ENCODE assay signal across 1 cellular context in the genomic region with DNA sequence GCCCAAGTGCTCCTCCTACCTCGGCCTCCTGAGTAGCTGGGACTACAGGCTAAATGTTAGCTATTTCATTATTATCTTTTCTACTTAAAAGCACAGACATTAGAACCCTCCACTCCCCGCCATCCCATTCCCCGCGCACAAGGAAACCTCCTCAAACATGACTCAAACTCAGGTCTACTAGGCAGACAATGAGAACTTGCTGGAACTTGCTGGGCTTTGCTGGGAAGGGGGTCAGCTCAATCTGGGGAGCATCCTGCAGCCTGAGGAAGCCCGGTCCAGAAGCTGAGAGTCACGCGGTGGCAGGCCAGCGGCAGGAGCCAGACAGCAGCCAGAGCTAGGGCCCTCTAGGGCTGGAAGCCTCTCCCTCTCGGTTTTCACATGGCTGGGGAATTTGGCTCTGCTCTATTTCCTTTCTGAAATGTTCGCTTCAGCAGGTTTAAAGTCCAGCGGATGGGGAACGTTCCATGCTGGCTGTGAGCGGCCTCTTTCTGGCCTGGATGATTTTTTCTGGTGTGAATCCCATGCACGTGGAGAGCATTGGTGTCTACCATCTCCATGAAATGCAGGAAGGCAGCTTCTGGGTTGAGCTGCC.
TF ChIP-seq lines count a peak whose summit lies in the region.

No MANE protein-coding gene starts in this region.

TF ChIP-seq in HepG2, 621 proteins besides CTCF, POLR2A, EP300 and RAD21 (continued from another document and continues in another):
- TF ChIP-seq, protein P1, sequence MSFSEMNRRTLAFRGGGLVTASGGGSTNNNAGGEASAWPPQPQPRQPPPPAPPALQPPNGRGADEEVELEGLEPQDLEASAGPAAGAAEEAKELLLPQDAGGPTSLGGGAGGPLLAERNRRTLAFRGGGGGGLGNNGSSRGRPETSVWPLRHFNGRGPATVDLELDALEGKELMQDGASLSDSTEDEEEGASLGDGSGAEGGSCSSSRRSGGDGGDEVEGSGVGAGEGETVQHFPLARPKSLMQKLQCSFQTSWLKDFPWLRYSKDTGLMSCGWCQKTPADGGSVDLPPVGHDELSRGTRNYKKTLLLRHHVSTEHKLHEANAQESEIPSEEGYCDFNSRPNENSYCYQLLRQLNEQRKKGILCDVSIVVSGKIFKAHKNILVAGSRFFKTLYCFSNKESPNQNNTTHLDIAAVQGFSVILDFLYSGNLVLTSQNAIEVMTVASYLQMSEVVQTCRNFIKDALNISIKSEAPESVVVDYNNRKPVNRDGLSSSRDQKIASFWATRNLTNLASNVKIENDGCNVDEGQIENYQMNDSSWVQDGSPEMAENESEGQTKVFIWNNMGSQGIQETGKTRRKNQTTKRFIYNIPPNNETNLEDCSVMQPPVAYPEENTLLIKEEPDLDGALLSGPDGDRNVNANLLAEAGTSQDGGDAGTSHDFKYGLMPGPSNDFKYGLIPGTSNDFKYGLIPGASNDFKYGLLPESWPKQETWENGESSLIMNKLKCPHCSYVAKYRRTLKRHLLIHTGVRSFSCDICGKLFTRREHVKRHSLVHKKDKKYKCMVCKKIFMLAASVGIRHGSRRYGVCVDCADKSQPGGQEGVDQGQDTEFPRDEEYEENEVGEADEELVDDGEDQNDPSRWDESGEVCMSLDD (CRISPR knock-in tag; IDR thresholded peaks at IDR 0.05; ENCODE audit: borderline replicate concordance) = no peak
- TF ChIP-seq, protein P2, sequence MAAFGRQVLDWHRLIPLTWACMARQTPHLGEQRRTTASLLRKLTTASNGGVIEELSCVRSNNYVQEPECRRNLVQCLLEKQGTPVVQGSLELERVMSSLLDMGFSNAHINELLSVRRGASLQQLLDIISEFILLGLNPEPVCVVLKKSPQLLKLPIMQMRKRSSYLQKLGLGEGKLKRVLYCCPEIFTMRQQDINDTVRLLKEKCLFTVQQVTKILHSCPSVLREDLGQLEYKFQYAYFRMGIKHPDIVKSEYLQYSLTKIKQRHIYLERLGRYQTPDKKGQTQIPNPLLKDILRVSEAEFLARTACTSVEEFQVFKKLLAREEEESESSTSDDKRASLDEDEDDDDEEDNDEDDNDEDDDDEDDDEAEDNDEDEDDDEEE (CRISPR knock-in tag; IDR thresholded peaks at IDR 0.05) = no peak
- TF ChIP-seq, protein P3, sequence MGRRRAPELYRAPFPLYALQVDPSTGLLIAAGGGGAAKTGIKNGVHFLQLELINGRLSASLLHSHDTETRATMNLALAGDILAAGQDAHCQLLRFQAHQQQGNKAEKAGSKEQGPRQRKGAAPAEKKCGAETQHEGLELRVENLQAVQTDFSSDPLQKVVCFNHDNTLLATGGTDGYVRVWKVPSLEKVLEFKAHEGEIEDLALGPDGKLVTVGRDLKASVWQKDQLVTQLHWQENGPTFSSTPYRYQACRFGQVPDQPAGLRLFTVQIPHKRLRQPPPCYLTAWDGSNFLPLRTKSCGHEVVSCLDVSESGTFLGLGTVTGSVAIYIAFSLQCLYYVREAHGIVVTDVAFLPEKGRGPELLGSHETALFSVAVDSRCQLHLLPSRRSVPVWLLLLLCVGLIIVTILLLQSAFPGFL (CRISPR knock-in tag; IDR thresholded peaks at IDR 0.05) = no peak
- TF ChIP-seq, protein P4, sequence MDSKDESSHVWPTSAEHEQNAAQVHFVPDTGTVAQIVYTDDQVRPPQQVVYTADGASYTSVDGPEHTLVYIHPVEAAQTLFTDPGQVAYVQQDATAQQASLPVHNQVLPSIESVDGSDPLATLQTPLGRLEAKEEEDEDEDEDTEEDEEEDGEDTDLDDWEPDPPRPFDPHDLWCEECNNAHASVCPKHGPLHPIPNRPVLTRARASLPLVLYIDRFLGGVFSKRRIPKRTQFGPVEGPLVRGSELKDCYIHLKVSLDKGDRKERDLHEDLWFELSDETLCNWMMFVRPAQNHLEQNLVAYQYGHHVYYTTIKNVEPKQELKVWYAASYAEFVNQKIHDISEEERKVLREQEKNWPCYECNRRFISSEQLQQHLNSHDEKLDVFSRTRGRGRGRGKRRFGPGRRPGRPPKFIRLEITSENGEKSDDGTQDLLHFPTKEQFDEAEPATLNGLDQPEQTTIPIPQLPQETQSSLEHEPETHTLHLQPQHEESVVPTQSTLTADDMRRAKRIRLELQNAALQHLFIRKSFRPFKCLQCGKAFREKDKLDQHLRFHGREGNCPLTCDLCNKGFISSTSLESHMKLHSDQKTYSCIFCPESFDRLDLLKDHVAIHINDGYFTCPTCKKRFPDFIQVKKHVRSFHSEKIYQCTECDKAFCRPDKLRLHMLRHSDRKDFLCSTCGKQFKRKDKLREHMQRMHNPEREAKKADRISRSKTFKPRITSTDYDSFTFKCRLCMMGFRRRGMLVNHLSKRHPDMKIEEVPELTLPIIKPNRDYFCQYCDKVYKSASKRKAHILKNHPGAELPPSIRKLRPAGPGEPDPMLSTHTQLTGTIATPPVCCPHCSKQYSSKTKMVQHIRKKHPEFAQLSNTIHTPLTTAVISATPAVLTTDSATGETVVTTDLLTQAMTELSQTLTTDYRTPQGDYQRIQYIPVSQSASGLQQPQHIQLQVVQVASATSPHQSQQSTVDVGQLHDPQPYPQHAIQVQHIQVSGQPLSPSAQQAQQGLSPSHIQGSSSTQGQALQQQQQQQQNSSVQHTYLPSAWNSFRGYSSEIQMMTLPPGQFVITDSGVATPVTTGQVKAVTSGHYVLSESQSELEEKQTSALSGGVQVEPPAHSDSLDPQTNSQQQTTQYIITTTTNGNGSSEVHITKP (CRISPR knock-in tag; IDR thresholded peaks at IDR 0.05; ENCODE audit: low read depth) = no peak
- no peak for TF ChIP-seq ZNF274 (CRISPR knock-in tag; IDR thresholded peaks at IDR 0.05)
- TF ChIP-seq, protein P5, sequence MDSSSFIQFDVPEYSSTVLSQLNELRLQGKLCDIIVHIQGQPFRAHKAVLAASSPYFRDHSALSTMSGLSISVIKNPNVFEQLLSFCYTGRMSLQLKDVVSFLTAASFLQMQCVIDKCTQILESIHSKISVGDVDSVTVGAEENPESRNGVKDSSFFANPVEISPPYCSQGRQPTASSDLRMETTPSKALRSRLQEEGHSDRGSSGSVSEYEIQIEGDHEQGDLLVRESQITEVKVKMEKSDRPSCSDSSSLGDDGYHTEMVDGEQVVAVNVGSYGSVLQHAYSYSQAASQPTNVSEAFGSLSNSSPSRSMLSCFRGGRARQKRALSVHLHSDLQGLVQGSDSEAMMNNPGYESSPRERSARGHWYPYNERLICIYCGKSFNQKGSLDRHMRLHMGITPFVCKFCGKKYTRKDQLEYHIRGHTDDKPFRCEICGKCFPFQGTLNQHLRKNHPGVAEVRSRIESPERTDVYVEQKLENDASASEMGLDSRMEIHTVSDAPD (CRISPR knock-in tag; IDR thresholded peaks at IDR 0.05) = peak; percentile 42; the same call in 1 of the 2 replicates
- TF ChIP-seq, protein P6, sequence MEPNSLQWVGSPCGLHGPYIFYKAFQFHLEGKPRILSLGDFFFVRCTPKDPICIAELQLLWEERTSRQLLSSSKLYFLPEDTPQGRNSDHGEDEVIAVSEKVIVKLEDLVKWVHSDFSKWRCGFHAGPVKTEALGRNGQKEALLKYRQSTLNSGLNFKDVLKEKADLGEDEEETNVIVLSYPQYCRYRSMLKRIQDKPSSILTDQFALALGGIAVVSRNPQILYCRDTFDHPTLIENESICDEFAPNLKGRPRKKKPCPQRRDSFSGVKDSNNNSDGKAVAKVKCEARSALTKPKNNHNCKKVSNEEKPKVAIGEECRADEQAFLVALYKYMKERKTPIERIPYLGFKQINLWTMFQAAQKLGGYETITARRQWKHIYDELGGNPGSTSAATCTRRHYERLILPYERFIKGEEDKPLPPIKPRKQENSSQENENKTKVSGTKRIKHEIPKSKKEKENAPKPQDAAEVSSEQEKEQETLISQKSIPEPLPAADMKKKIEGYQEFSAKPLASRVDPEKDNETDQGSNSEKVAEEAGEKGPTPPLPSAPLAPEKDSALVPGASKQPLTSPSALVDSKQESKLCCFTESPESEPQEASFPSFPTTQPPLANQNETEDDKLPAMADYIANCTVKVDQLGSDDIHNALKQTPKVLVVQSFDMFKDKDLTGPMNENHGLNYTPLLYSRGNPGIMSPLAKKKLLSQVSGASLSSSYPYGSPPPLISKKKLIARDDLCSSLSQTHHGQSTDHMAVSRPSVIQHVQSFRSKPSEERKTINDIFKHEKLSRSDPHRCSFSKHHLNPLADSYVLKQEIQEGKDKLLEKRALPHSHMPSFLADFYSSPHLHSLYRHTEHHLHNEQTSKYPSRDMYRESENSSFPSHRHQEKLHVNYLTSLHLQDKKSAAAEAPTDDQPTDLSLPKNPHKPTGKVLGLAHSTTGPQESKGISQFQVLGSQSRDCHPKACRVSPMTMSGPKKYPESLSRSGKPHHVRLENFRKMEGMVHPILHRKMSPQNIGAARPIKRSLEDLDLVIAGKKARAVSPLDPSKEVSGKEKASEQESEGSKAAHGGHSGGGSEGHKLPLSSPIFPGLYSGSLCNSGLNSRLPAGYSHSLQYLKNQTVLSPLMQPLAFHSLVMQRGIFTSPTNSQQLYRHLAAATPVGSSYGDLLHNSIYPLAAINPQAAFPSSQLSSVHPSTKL (CRISPR knock-in tag; IDR thresholded peaks at IDR 0.05) = peak; percentile 23; the same call in 1 of the 2 replicates
- TF ChIP-seq ZNF264 (CRISPR knock-in tag; IDR thresholded peaks at IDR 0.05) = peak; percentile 90
- TF ChIP-seq ZNF3 (CRISPR knock-in tag; IDR thresholded peaks at IDR 0.05) = no peak
- no peak for TF ChIP-seq POLR2G (IDR thresholded peaks at IDR 0.05; ENCODE audit: low read depth, low read length)
- TF ChIP-seq TP53 (CRISPR knock-in tag; conservative IDR thresholded peaks at IDR 0.05) = no peak
- no peak for TF ChIP-seq HDAC1 (CRISPR knock-in tag; IDR thresholded peaks at IDR 0.05)
- TF ChIP-seq, protein P7, sequence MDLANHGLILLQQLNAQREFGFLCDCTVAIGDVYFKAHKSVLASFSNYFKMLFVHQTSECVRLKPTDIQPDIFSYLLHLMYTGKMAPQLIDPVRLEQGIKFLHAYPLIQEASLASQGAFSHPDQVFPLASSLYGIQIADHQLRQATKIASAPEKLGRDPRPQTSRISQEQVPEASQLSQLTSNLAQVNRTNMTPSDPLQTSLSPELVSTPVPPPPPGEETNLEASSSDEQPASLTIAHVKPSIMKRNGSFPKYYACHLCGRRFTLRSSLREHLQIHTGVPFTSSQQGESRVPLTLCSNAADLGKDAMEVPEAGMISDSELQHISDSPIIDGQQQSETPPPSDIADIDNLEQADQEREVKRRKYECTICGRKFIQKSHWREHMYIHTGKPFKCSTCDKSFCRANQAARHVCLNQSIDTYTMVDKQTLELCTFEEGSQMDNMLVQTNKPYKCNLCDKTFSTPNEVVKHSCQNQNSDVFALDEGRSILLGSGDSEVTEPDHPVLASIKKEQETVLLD (CRISPR knock-in tag; IDR thresholded peaks at IDR 0.05; ENCODE audit: low read depth) = no peak
- TF ChIP-seq ZNF160 (CRISPR knock-in tag; IDR thresholded peaks at IDR 0.05) = 0 out of 2 replicates have a peak, but pooled peaks have one; percentile 53
- TF ChIP-seq, protein P8, sequence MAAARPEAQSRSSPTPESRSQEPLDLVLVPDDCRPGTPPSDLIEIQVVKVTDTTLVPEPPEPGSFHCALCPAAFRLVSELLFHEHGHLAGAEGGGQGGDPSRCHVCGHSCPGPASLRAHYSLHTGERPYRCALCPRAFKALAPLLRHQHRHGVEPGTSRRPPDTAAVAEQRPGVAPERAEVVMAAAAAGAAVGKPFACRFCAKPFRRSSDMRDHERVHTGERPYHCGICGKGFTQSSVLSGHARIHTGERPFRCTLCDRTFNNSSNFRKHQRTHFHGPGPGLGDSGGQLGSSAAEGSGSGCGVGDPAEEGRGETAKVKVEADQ (CRISPR knock-in tag; IDR thresholded peaks at IDR 0.05; ENCODE audit: borderline replicate concordance) = no peak
- TF ChIP-seq, protein P9, sequence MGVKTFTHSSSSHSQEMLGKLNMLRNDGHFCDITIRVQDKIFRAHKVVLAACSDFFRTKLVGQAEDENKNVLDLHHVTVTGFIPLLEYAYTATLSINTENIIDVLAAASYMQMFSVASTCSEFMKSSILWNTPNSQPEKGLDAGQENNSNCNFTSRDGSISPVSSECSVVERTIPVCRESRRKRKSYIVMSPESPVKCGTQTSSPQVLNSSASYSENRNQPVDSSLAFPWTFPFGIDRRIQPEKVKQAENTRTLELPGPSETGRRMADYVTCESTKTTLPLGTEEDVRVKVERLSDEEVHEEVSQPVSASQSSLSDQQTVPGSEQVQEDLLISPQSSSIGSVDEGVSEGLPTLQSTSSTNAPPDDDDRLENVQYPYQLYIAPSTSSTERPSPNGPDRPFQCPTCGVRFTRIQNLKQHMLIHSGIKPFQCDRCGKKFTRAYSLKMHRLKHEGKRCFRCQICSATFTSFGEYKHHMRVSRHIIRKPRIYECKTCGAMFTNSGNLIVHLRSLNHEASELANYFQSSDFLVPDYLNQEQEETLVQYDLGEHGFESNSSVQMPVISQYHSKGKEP (CRISPR knock-in tag; IDR thresholded peaks at IDR 0.05) = no peak
- TF ChIP-seq HOXA3 (CRISPR knock-in tag; IDR thresholded peaks at IDR 0.05) = 0 out of 2 replicates have a peak, but pooled peaks have one; percentile 23
- peak; percentile 22; the same call in 1 of the 2 replicates for TF ChIP-seq ZFX (CRISPR knock-in tag; IDR thresholded peaks at IDR 0.05; ENCODE audit: low read depth)
- peak; percentile 73; the same call in 1 of the 2 replicates for TF ChIP-seq ZNF891 (CRISPR knock-in tag; IDR thresholded peaks at IDR 0.05)
- TF ChIP-seq SIX4 (CRISPR knock-in tag; IDR thresholded peaks at IDR 0.05) = no peak
- peak; percentile 37; the same call in 1 of the 2 replicates for TF ChIP-seq SAP130 (CRISPR knock-in tag; IDR thresholded peaks at IDR 0.05; ENCODE audit: low read depth)
- no peak for TF ChIP-seq RFX5 (IDR thresholded peaks at IDR 0.05; ENCODE audit: low read depth, low read length)
- no peak for TF ChIP-seq ZBTB20 (CRISPR knock-in tag; IDR thresholded peaks at IDR 0.05; ENCODE audit: borderline replicate concordance, low read depth)
- TF ChIP-seq, protein P10, sequence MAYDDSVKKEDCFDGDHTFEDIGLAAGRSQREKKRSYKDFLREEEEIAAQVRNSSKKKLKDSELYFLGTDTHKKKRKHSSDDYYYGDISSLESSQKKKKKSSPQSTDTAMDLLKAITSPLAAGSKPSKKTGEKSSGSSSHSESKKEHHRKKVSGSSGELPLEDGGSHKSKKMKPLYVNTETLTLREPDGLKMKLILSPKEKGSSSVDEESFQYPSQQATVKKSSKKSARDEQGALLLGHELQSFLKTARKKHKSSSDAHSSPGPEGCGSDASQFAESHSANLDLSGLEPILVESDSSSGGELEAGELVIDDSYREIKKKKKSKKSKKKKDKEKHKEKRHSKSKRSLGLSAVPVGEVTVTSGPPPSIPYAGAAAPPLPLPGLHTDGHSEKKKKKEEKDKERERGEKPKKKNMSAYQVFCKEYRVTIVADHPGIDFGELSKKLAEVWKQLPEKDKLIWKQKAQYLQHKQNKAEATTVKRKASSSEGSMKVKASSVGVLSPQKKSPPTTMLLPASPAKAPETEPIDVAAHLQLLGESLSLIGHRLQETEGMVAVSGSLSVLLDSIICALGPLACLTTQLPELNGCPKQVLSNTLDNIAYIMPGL (CRISPR knock-in tag; IDR thresholded peaks at IDR 0.05; ENCODE audit: borderline replicate concordance in 1 of 2, low read depth in 1 of 2) = no peak
